ENCODE assay signal across 1 cellular context in genomic region chr14:94636744-94637412, GRCh38.
TF ChIP-seq lines count a peak whose summit lies in the region.

No MANE protein-coding gene starts in this region.

TF ChIP-seq in HepG2, 621 proteins besides CTCF, POLR2A, EP300 and RAD21 (continued from another document and continues in another):
- TF ChIP-seq, protein P1, sequence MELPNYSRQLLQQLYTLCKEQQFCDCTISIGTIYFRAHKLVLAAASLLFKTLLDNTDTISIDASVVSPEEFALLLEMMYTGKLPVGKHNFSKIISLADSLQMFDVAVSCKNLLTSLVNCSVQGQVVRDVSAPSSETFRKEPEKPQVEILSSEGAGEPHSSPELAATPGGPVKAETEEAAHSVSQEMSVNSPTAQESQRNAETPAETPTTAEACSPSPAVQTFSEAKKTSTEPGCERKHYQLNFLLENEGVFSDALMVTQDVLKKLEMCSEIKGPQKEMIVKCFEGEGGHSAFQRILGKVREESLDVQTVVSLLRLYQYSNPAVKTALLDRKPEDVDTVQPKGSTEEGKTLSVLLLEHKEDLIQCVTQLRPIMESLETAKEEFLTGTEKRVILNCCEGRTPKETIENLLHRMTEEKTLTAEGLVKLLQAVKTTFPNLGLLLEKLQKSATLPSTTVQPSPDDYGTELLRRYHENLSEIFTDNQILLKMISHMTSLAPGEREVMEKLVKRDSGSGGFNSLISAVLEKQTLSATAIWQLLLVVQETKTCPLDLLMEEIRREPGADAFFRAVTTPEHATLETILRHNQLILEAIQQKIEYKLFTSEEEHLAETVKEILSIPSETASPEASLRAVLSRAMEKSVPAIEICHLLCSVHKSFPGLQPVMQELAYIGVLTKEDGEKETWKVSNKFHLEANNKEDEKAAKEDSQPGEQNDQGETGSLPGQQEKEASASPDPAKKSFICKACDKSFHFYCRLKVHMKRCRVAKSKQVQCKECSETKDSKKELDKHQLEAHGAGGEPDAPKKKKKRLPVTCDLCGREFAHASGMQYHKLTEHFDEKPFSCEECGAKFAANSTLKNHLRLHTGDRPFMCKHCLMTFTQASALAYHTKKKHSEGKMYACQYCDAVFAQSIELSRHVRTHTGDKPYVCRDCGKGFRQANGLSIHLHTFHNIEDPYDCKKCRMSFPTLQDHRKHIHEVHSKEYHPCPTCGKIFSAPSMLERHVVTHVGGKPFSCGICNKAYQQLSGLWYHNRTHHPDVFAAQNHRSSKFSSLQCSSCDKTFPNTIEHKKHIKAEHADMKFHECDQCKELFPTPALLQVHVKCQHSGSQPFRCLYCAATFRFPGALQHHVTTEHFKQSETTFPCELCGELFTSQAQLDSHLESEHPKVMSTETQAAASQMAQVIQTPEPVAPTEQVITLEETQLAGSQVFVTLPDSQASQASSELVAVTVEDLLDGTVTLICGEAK (IDR thresholded peaks at IDR 0.05) = no peak
- TF ChIP-seq, protein P1 (CRISPR knock-in tag; IDR thresholded peaks at IDR 0.05) = no peak; the same call in 1 of the 2 replicates
- TF ChIP-seq ZNF432 (CRISPR knock-in tag; IDR thresholded peaks at IDR 0.05; ENCODE audit: borderline replicate concordance) (no peak), AHR (CRISPR knock-in tag; IDR thresholded peaks at IDR 0.05) (no peak), NFE2 (CRISPR knock-in tag; IDR thresholded peaks at IDR 0.05) (no peak), SALL1 (CRISPR knock-in tag; IDR thresholded peaks at IDR 0.05) (peak; percentile 55; the same call in 1 of the 2 replicates), SSRP1 (CRISPR knock-in tag; IDR thresholded peaks at IDR 0.05) (0 out of 2 replicates have a peak, but pooled peaks have one; percentile 56), JARID2 (CRISPR knock-in tag; IDR thresholded peaks at IDR 0.05; ENCODE audit: insufficient replicate concordance) (no peak), IKZF1 (IDR thresholded peaks at IDR 0.05) (no peak), WIZ (CRISPR knock-in tag; IDR thresholded peaks at IDR 0.05) (no peak), HNF4A (CRISPR knock-in tag; IDR thresholded peaks at IDR 0.05) (peak; percentile 83), ZNF562 (CRISPR knock-in tag; IDR thresholded peaks at IDR 0.05; ENCODE audit: borderline replicate concordance) (no peak), DMAP1 (CRISPR knock-in tag; IDR thresholded peaks at IDR 0.05) (no peak), PAX8 (CRISPR knock-in tag; IDR thresholded peaks at IDR 0.05; ENCODE audit: borderline replicate concordance) (no peak), RAD51 (IDR thresholded peaks at IDR 0.05; ENCODE audit: borderline replicate concordance) (no peak), ATF1 (CRISPR knock-in tag; IDR thresholded peaks at IDR 0.05) (peak; percentile 58; the same call in 1 of the 2 replicates), PCBP2 (optimal IDR thresholded peaks at IDR 0.05; ENCODE audit: low read depth, low read length, poor library complexity, severe bottlenecking) (no peak), PPARG (CRISPR knock-in tag; conservative IDR thresholded peaks at IDR 0.05) (peak; percentile 90), THYN1 (CRISPR knock-in tag; IDR thresholded peaks at IDR 0.05; ENCODE audit: borderline replicate concordance, low read depth) (no peak), ZBTB4 (CRISPR knock-in tag; IDR thresholded peaks at IDR 0.05; ENCODE audit: borderline replicate concordance) (no peak), HNRNPL (IDR thresholded peaks at IDR 0.05; ENCODE audit: low read depth, low read length) (0 out of 2 replicates have a peak, but pooled peaks have one; percentile 20), ELF3 (CRISPR knock-in tag; IDR thresholded peaks at IDR 0.05) (peak; percentile 70; the same call in 1 of the 2 replicates), ZNF761 (CRISPR knock-in tag; conservative IDR thresholded peaks at IDR 0.05) (no peak), ZNF574 (CRISPR knock-in tag; IDR thresholded peaks at IDR 0.05) (peak; percentile 65; the same call in 1 of the 2 replicates), RFX1 (IDR thresholded peaks at IDR 0.05) (no peak), ZBTB38 (CRISPR knock-in tag; IDR thresholded peaks at IDR 0.05) (no peak), KLF13 (CRISPR knock-in tag; IDR thresholded peaks at IDR 0.05) (no peak), KLF12 (CRISPR knock-in tag; IDR thresholded peaks at IDR 0.05; ENCODE audit: borderline replicate concordance) (no peak), ZNF280D (CRISPR knock-in tag; IDR thresholded peaks at IDR 0.05) (no peak; the same call in 1 of the 2 replicates), SRSF1 (optimal IDR thresholded peaks at IDR 0.05; ENCODE audit: low read depth, low read length) (no peak), ZNF501 (CRISPR knock-in tag; IDR thresholded peaks at IDR 0.05) (no peak), ELF1 (CRISPR knock-in tag; IDR thresholded peaks at IDR 0.05) (no peak)
- TF ChIP-seq, protein P2, sequence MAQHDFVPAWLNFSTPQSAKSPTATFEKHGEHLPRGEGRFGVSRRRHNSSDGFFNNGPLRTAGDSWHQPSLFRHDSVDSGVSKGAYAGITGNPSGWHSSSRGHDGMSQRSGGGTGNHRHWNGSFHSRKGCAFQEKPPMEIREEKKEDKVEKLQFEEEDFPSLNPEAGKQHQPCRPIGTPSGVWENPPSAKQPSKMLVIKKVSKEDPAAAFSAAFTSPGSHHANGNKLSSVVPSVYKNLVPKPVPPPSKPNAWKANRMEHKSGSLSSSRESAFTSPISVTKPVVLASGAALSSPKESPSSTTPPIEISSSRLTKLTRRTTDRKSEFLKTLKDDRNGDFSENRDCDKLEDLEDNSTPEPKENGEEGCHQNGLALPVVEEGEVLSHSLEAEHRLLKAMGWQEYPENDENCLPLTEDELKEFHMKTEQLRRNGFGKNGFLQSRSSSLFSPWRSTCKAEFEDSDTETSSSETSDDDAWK (CRISPR knock-in tag; IDR thresholded peaks at IDR 0.05) = no peak
- TF ChIP-seq, protein P3, sequence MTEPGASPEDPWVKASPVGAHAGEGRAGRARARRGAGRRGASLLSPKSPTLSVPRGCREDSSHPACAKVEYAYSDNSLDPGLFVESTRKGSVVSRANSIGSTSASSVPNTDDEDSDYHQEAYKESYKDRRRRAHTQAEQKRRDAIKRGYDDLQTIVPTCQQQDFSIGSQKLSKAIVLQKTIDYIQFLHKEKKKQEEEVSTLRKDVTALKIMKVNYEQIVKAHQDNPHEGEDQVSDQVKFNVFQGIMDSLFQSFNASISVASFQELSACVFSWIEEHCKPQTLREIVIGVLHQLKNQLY (CRISPR knock-in tag; IDR thresholded peaks at IDR 0.05) = peak; percentile 59; the same call in 1 of the 2 replicates
- TF ChIP-seq, protein P4, sequence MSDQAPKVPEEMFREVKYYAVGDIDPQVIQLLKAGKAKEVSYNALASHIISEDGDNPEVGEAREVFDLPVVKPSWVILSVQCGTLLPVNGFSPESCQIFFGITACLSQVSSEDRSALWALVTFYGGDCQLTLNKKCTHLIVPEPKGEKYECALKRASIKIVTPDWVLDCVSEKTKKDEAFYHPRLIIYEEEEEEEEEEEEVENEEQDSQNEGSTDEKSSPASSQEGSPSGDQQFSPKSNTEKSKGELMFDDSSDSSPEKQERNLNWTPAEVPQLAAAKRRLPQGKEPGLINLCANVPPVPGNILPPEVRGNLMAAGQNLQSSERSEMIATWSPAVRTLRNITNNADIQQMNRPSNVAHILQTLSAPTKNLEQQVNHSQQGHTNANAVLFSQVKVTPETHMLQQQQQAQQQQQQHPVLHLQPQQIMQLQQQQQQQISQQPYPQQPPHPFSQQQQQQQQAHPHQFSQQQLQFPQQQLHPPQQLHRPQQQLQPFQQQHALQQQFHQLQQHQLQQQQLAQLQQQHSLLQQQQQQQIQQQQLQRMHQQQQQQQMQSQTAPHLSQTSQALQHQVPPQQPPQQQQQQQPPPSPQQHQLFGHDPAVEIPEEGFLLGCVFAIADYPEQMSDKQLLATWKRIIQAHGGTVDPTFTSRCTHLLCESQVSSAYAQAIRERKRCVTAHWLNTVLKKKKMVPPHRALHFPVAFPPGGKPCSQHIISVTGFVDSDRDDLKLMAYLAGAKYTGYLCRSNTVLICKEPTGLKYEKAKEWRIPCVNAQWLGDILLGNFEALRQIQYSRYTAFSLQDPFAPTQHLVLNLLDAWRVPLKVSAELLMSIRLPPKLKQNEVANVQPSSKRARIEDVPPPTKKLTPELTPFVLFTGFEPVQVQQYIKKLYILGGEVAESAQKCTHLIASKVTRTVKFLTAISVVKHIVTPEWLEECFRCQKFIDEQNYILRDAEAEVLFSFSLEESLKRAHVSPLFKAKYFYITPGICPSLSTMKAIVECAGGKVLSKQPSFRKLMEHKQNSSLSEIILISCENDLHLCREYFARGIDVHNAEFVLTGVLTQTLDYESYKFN (CRISPR knock-in tag; conservative IDR thresholded peaks at IDR 0.05) = peak; percentile 93
